2 cellular contexts compared by ENCODE assay signal in the genomic region with DNA sequence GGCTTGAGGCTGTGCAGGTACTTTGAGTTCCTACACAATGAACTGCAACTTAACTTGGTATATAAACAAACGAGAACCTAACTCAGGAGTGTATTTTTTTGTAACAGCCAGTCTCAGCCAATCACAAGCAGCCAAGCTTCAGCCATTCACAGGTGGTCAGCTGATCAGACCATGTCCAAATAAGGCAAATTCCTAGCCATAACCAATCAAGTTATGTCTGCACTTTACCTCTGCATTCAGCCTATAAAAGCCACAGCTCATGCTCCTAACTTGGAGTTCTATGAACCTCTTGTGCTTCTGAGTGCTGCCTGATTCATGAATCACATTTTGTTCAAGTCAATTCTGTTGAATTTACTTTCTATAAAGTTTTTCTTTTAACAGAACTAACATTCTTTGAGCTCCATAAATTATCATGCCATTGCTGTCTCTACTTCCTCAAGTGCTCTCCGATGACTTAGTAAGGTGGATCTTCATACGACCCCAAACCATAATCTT.
A peak's percentile ranks its signal among the peaks of the same experiment; 100 is the strongest.
TF ChIP-seq lines count a peak whose summit lies in the region.

No MANE protein-coding gene starts in this region.

TF ChIP-seq in HEK293, 187 proteins besides CTCF, POLR2A, EP300 and RAD21:
- TF ChIP-seq ZNF549 (tag by site-specific recombination; IDR thresholded peaks at IDR 0.05) (peak; percentile 94), GLIS2 (tag by site-specific recombination; IDR thresholded peaks at IDR 0.05) (no peak)

TF ChIP-seq in H1, 55 proteins besides CTCF, POLR2A, EP300 and RAD21:
- TF ChIP-seq SRF (IDR thresholded peaks at IDR 0.05; ENCODE audit: low read depth, low read length) (0 out of 2 replicates have a peak, but pooled peaks have one; percentile 29), POLR2AphosphoS5 (IDR thresholded peaks at IDR 0.05; ENCODE audit: low read depth, low read length) (no peak)
TF ChIP-seq in H1: peak in this region for 1.
